ENCODE assay signal across 15 cellular contexts in the genomic region with DNA sequence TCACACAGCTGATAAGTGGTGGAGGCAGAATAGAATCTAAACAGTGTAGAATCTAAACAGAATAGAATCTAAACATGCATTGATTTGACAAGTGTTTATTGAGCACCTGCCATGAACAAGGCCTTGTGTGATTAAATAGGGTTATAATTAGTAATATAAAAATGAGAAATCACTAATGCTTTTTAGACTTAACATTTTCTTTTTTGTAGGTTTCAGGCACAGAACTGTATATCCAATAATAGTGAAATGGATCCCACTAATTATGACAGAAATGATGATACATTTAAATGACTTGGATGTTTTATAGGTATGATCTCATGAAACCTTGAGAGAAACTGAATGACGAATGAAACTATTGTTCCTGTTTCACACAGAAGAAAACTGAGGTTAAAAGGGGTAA. TPM values are rescaled to one million over a fixed set of nuclear protein-coding genes. Genes with fewer than 3 reads are reported as not detected.
DNase-seq lines count a peak whose midpoint lies in the region; ATAC-seq, FAIRE-seq and TF ChIP-seq lines count a peak whose summit lies in the region.
"Not testable (repeated sequence)": the region's sequence is repeated elsewhere in the genome, so short reads cannot be mapped to it uniquely, and the experiment has no call there.
"Had no signal": no experiment of that assay in that cellular context is flagged by ENCODE, and none has a peak within 500 bp of the region (broad histone marks: within the 10 kb centered on the region; RNA-seq: fewer than 3 reads in every experiment).

A gene (plus strand): TSS at position 301 of the 400 bp plus-strand sequence. CDS start 296 bp downstream, outside the sequence.

- H3K9me2 ChIP-seq in PC-9 (ENCODE audit: insufficient read depth): not testable (repeated sequence)

- DNase-seq in A549 (ENCODE audit: low read depth in 1 of 2, low spot score in 1 of 2); PC-9; RWPE2 (ENCODE audit: low spot score); mammary epithelial cell; epithelial cell of prostate (ENCODE audit: low read depth, low spot score); keratinocyte (ENCODE audit: low read depth, low spot score); testis: not testable (repeated sequence)

- dilution Hi-C loops in mammary epithelial cell (cut with HindIII; ENCODE audit: low sequenced_read_pairs); keratinocyte (cut with MboI; ENCODE audit: extremely low pct_ligation_motif_present, low sequenced_read_pairs): not testable (repeated sequence)

- not testable (repeated sequence) for H3K9me3 ChIP-seq in A549; OCI-LY3 (ENCODE audit: insufficient read depth, low read length); PC-9 (ENCODE audit: insufficient read depth, low read depth); RWPE2 (ENCODE audit: severe bottlenecking); mammary epithelial cell (replicated peaks; ENCODE audit: insufficient read depth, low read length); keratinocyte (ENCODE audit: control insufficient read depth, low read depth, low read length); testis

- no CpG with 5 or more reads among the region's 1 CpG for WGBS in A549 (ENCODE audit: missing lambda C conversion rate)
- no CpG with 5 or more reads among the region's 1 CpG for WGBS in mammary epithelial cell (ENCODE audit: low coverage, missing lambda C conversion rate)
- WGBS in testis, 2 donors: 83 to 100% methylated on average over 1 of the region's 1 CpG

- H3K9me1 ChIP-seq in keratinocyte (ENCODE audit: control insufficient read depth, extremely low read depth, insufficient read depth, low read length): not testable (repeated sequence)

- not testable (repeated sequence) for FAIRE-seq in A549 (lab: Jason Lieb, UNC); keratinocyte (lab: Jason Lieb, UNC)

- POLR2A ChIA-PET in A549 (lab: Yijun Ruan, JAX); PC-9 (lab: Charles Lee; ENCODE audit: unreplicated experiment): not testable (repeated sequence)

- BruUV-seq in PC-9 (replicated peaks; lab: Mats Ljungman, UMichigan); mammary epithelial cell (replicated peaks; lab: Mats Ljungman, UMichigan): not testable (repeated sequence)

- H4K20me1 ChIP-seq in OCI-LY3 (ENCODE audit: insufficient read depth, low read length); PC-9 (ENCODE audit: insufficient read depth); mammary epithelial cell (ENCODE audit: insufficient read depth, low read length); keratinocyte (ENCODE audit: control insufficient read depth, extremely low read depth, insufficient read depth, low read length): not testable (repeated sequence)

- not testable (repeated sequence) for H3K4me3 ChIP-seq in A549; PC-9; RWPE2 (ENCODE audit: severe bottlenecking); mammary epithelial cell (replicated peaks in 1 of 3; ENCODE audit: insufficient read depth in 1 of 3, low read depth in 2 of 3, low read length in 3 of 3); keratinocyte (ENCODE audit: control insufficient read depth in 2 of 3, extremely low read depth in 1 of 3, insufficient read depth in 2 of 3, low read depth in 1 of 3, low read length in 3 of 3); testis
- peak within 1 kb of the TSS; percentile 37; the same call in 1 of the 2 replicates for H3K4me3 ChIP-seq in OCI-LY3 (ENCODE audit: low read length)

- not testable (repeated sequence) for TF ChIP-seq CTCF in A549 (IDR thresholded peaks at IDR 0.05); OCI-LY3 (IDR thresholded peaks at IDR 0.05; ENCODE audit: low read depth, low read length); PC-9 (conservative IDR thresholded peaks at IDR 0.05); RWPE2 (IDR thresholded peaks at IDR 0.05; ENCODE audit: poor library complexity, severe bottlenecking); mammary epithelial cell (conservative IDR thresholded peaks at IDR 0.05 in 1 of 2, IDR thresholded peaks at IDR 0.05 in 1 of 2; ENCODE audit: extremely low read depth in 1 of 2, insufficient read depth in 1 of 2, low read depth in 1 of 2, low read length in 2 of 2); keratinocyte (optimal IDR thresholded peaks at IDR 0.05 in 1 of 3, IDR thresholded peaks at IDR 0.05 in 1 of 3, conservative IDR thresholded peaks at IDR 0.05 in 1 of 3; ENCODE audit: extremely low read depth in 1 of 3, insufficient read depth in 2 of 3, low read length in 3 of 3); testis (IDR thresholded peaks at IDR 0.05)

- CTCF ChIA-PET in A549 (lab: Yijun Ruan, JAX); PC-9 (lab: Charles Lee); mammary epithelial cell (lab: Charles Lee; ENCODE audit: low non-redundant PET): not testable (repeated sequence)

- H3K9ac ChIP-seq in OCI-LY3 (ENCODE audit: low read length); mammary epithelial cell (ENCODE audit: insufficient read depth, low read length); keratinocyte (ENCODE audit: control insufficient read depth, extremely low read depth, insufficient read depth, low read length): not testable (repeated sequence)

- not testable (repeated sequence) for ATAC-seq in A549; RWPE2 (ENCODE audit: low read depth)

- TF ChIP-seq POLR2A in A549 (IDR thresholded peaks at IDR 0.05; ENCODE audit: low read length); testis (IDR thresholded peaks at IDR 0.05): not testable (repeated sequence)

- H3K27ac ChIP-seq in A549: peak within 1 kb of the TSS; percentile 28 to 46; a peak in 2 of 6 replicates
- H3K27ac ChIP-seq in OCI-LY3 (ENCODE audit: low read length); testis: not testable (repeated sequence)
- H3K27ac ChIP-seq in PC-9: peak within 1 kb of the TSS; percentile 3; the same call in 1 of the 2 replicates
- peak within 1 kb of the TSS; percentile 93 for H3K27ac ChIP-seq in RWPE2 (ENCODE audit: poor library complexity, severe bottlenecking)
- peak within 1 kb of the TSS; percentile 97 for H3K27ac ChIP-seq in mammary epithelial cell (ENCODE audit: insufficient read depth, low read depth, low read length)
- H3K27ac ChIP-seq in epithelial cell of prostate: peak within 1 kb of the TSS; percentile 95
- peak within 1 kb of the TSS; percentile 78 for H3K27ac ChIP-seq in keratinocyte (ENCODE audit: control insufficient read depth, insufficient read depth, low read length)

- not testable (repeated sequence) for H3K27me3 ChIP-seq in OCI-LY3 (ENCODE audit: low read depth, low read length); PC-9 (ENCODE audit: insufficient read depth, low read depth); RWPE2 (ENCODE audit: insufficient read depth, poor library complexity, severe bottlenecking); mammary epithelial cell (ENCODE audit: insufficient read depth, low read length); keratinocyte (ENCODE audit: control insufficient read depth, extremely low read depth, insufficient read depth, low read length); testis

- in situ Hi-C loops in mammary epithelial cell (cut with MboI; ENCODE audit: low sequenced_read_pairs in 2 of 2): not testable (repeated sequence)

- intact Hi-C loops in PC-9 (cut with micrococcal nuclease; ENCODE audit: unreplicated experiment); mammary epithelial cell (cut with micrococcal nuclease); testis (cut with DNase I; ENCODE audit: low total_unique reads): not testable (repeated sequence)

- not testable (repeated sequence) for H3K36me3 ChIP-seq in OCI-LY3 (replicated peaks; ENCODE audit: low read depth, low read length); PC-9 (ENCODE audit: low read depth); RWPE2 (ENCODE audit: low read depth); mammary epithelial cell (ENCODE audit: insufficient read depth, low read length); keratinocyte (ENCODE audit: control insufficient read depth in 2 of 2, extremely low read depth in 1 of 2, insufficient read depth in 2 of 2, low read length in 2 of 2); testis (ENCODE audit: low read depth, missing control alignments)

- TF ChIP-seq RAD21 in A549 (conservative IDR thresholded peaks at IDR 0.05 in 1 of 2, IDR thresholded peaks at IDR 0.05 in 1 of 2): not testable (repeated sequence)

- H3K4me1 ChIP-seq in A549: peaks cover 17% of the 10 kb centered on the region
- H3K4me1 ChIP-seq in OCI-LY3 (ENCODE audit: low read length): peaks cover 15% of the 10 kb centered on the region
- H3K4me1 ChIP-seq in PC-9 (replicated peaks; ENCODE audit: insufficient read depth): peaks cover 22% of the 10 kb centered on the region
- peaks cover 27% of the 10 kb centered on the region for H3K4me1 ChIP-seq in RWPE2 (ENCODE audit: insufficient read depth, poor library complexity, severe bottlenecking)
- H3K4me1 ChIP-seq in mammary epithelial cell (ENCODE audit: insufficient read depth, low read length): peaks cover 15% of the 10 kb centered on the region
- H3K4me1 ChIP-seq in keratinocyte (ENCODE audit: control insufficient read depth, extremely low read depth, insufficient read depth, low read length): peaks cover 11% of the 10 kb centered on the region
- not testable (repeated sequence) for H3K4me1 ChIP-seq in testis

- not testable (repeated sequence) for TF ChIP-seq EP300 in A549 (IDR thresholded peaks at IDR 0.05)

- not testable (repeated sequence) for H3K79me2 ChIP-seq in OCI-LY3 (ENCODE audit: low read length); PC-9 (ENCODE audit: low read depth); mammary epithelial cell (ENCODE audit: insufficient read depth, low read length); keratinocyte (ENCODE audit: control insufficient read depth, insufficient read depth, low read length)

- H3K4me2 ChIP-seq in A549; PC-9; mammary epithelial cell (ENCODE audit: insufficient read depth, low read depth, low read length): not testable (repeated sequence)
- H3K4me2 ChIP-seq in OCI-LY3 (ENCODE audit: low read length): peak within 1 kb of the TSS; percentile 61
- peak within 1 kb of the TSS; percentile 16 for H3K4me2 ChIP-seq in keratinocyte (ENCODE audit: control insufficient read depth, extremely low read depth, insufficient read depth, low read depth, low read length)

- H3F3A ChIP-seq in PC-9 (ENCODE audit: insufficient read depth, low read depth): peaks cover 20% of the 10 kb centered on the region

- not testable (repeated sequence) for H2AFZ ChIP-seq in OCI-LY3 (ENCODE audit: low read depth, low read length); PC-9; mammary epithelial cell (ENCODE audit: low read depth, low read length); keratinocyte (ENCODE audit: control insufficient read depth, low read length)

RNA-seq across cellular contexts. Expression of the gene that starts here (rescaled TPM):
- polyA plus RNA-seq in A549 (2011; rRNA removed): 0.87 and 0.98 TPM in 2 replicates
- 0.08 TPM in 1 of 2 replicates, not detected in the other for polyA plus RNA-seq in A549 (2012; cell fraction: cytosol; rRNA removed)
- 0.31 and 1.8 TPM in 2 replicates for polyA plus RNA-seq in A549 (2012; cell fraction: nucleus; rRNA removed)
- polyA plus RNA-seq in A549 (2017; fragmentation: RNase III; extraction: RNeasy Plus Mini Kit Qiagen cat#74134 plus additional on column Dnase treatment): 0.30 to 1.0 TPM (median 0.74 TPM) in 3 replicates
- polyA minus RNA-seq in A549 (2011; rRNA and poly(A)+ RNA removed): 0.92 and 2.1 TPM in 2 replicates
- 2.2 and 4.1 TPM in 2 replicates for total RNA-seq in PC-9 (2021)
- under 1 TPM; 0.50 to 0.82 TPM for total RNA-seq in mammary epithelial cell
- not detected for polyA plus RNA-seq in mammary epithelial cell
- not detected for polyA minus RNA-seq in mammary epithelial cell
- polyA plus RNA-seq in keratinocyte: 0.41 to 0.49 TPM in 2 of 3 replicates, not detected in the other
- not detected for polyA plus RNA-seq in keratinocyte (2011; ENCODE audit: low read depth)
- not detected in 2 replicates for polyA plus RNA-seq in keratinocyte (2011; cell fraction: cytosol; rRNA removed)
- 0.39 and 0.61 TPM in 2 replicates for polyA plus RNA-seq in keratinocyte (2011; cell fraction: nucleus; rRNA removed)
- 0.45 TPM in 1 of 2 replicates, not detected in the other for polyA plus RNA-seq in keratinocyte (2012; ENCODE audit: low replicate concordance)
- 0.10 TPM in 1 of 3 replicates, not detected in the others for polyA minus RNA-seq in keratinocyte
- polyA minus RNA-seq in keratinocyte (2011; cell fraction: cytosol; rRNA and poly(A)+ RNA removed): not detected
- polyA minus RNA-seq in keratinocyte (2011; cell fraction: nucleus; rRNA and poly(A)+ RNA removed): 1.6 TPM in 1 of 2 replicates, not detected in the other
- 10 to 100 TPM in 1 of 2 donors, 1 to 10 TPM in 1; 5.8 to 11.5 TPM for total RNA-seq in testis
- 13.5 TPM for polyA plus RNA-seq in testis (ENCODE audit: insufficient read depth, low read depth, low replicate concordance)
- total RNA-seq: A172; A673; CD4-positive, alpha-beta memory T cell; Daoy; G401 had no signal
- polyA plus RNA-seq: CD14-positive monocyte; CD4-positive, alpha-beta memory T cell; CD4-positive, CD25-positive, alpha-beta regulatory T cell had no signal
